Comparison of ENCODE assay signal across 17 cellular contexts in genomic region chr11:24422371-24422770, GRCh38.
DNase-seq lines count a peak whose midpoint lies in the region; TF ChIP-seq lines count a peak whose summit lies in the region.
"Had no signal": no experiment of that assay in that cellular context is flagged by ENCODE, and none has a peak within 500 bp of the region (broad histone marks: within the 10 kb centered on the region; RNA-seq: fewer than 3 reads in every experiment).

No MANE protein-coding gene starts in this region.

- H3K4me3 ChIP-seq in adipocyte (ENCODE audit: low read length) (no peak overlapping the region), retinal pigment epithelial cell (ENCODE audit: low read length) (no peak overlapping the region), lower leg skin (ENCODE audit: low read depth, poor library complexity, severe bottlenecking) (no peak overlapping the region), transverse colon (no peak overlapping the region)
- H3K4me3 ChIP-seq: Peyer's patch had no signal

- H3K9ac ChIP-seq in adipocyte (ENCODE audit: low read length), result no peak overlapping the region

- no peaks in the 10 kb centered on the region for H3K36me3 ChIP-seq in adipocyte (ENCODE audit: control insufficient read depth, insufficient read depth, low read length, severe bottlenecking)
- no peaks in the 10 kb centered on the region for H3K36me3 ChIP-seq in transverse colon
- H3K36me3 ChIP-seq: Peyer's patch had no signal

- H3K9me3 ChIP-seq in adipocyte (ENCODE audit: control insufficient read depth, low read length), result no peaks in the 10 kb centered on the region
- H3K9me3 ChIP-seq in transverse colon, result no peaks in the 10 kb centered on the region
- H3K9me3 ChIP-seq: Peyer's patch had no signal

- no peaks in the 10 kb centered on the region for H3K4me1 ChIP-seq in adipocyte (ENCODE audit: control insufficient read depth, insufficient read depth, low read length)
- H3K4me1 ChIP-seq in transverse colon, result no peaks in the 10 kb centered on the region
- H3K4me1 ChIP-seq: Peyer's patch had no signal

- no peak overlapping the region for H3K27ac ChIP-seq in transverse colon
- H3K27ac ChIP-seq: Peyer's patch had no signal

- peak; percentile 0 for DNase-seq in GM04503 (ENCODE audit: low read depth)
- peak; percentile 59 for DNase-seq in adipocyte (ENCODE audit: low read depth)
- peak; percentile 34 for DNase-seq in dedifferentiated amniotic fluid mesenchymal stem cell (ENCODE audit: extremely low spot score)
- peak; percentile 25 for DNase-seq in retinal pigment epithelial cell (ENCODE audit: low read depth)
- DNase-seq in SIG-M5 (lab: John Stamatoyannopoulos, UW), result no peak
- no peak for DNase-seq in mucosa of gallbladder (ENCODE audit: low spot score)
- no peak for DNase-seq in lower leg skin (ENCODE audit: low spot score in 2 of 2)
- DNase-seq in transverse colon, result no peak
- DNase-seq: ACHN; CD4-positive, alpha-beta T cell; DMS79 treated with DMSO at 0.1 percent for 48 hours; KBM-7; NCI-H1048; NCI-H1694 treated with DMSO at 0.1 percent for 48 hours; NCI-H748 treated with DMSO at 0.1 percent for 48 hours; Peyer's patch; SHP77 had no signal

- no peak for TF ChIP-seq EP300 in transverse colon (IDR thresholded peaks at IDR 0.05; ENCODE audit: low read depth)

- WGBS in lower leg skin, 2 donors, result 31 to 34% methylated on average over 1 of the region's 1 CpG
- WGBS in transverse colon (ENCODE audit: low coverage in 1 of 2), 2 donors, result 13 to 60% methylated on average over 1 of the region's 1 CpG

- TF ChIP-seq CTCF in retinal pigment epithelial cell (conservative IDR thresholded peaks at IDR 0.05; ENCODE audit: low read depth, low read length) (no peak), lower leg skin (IDR thresholded peaks at IDR 0.05) (no peak), transverse colon (IDR thresholded peaks at IDR 0.05) (no peak)

- in situ Hi-C loops in transverse colon (cut with MboI; ENCODE audit: low pct_ligation_motif_present in 1 of 4, low pct_unique_long_range_greater_than_20kb in 1 of 4, low sequenced_read_pairs in 3 of 4), result no loop called here

- intact Hi-C loops in lower leg skin (cut with DNase I; ENCODE audit: low total_unique reads) (no loop called here), transverse colon (cut with DNase I; ENCODE audit: low total_unique reads) (no loop called here)

- H3K27me3 ChIP-seq in adipocyte (replicated peaks; ENCODE audit: control insufficient read depth, insufficient read depth, low read length) (no peaks in the 10 kb centered on the region), transverse colon (no peaks in the 10 kb centered on the region)
- H3K27me3 ChIP-seq: Peyer's patch had no signal

- no peak for TF ChIP-seq POLR2A in lower leg skin (IDR thresholded peaks at IDR 0.05)
- no peak for TF ChIP-seq POLR2A in transverse colon (IDR thresholded peaks at IDR 0.05)

Comparison
In these comparisons a context has a peak if more than half of its experiments do, and no peak if none do; other contexts are left out.
1. DNase-seq: peak in GM04503 (single experiment), adipocyte (single experiment), dedifferentiated amniotic fluid mesenchymal stem cell (single experiment) and retinal pigment epithelial cell (single experiment); none in SIG-M5 (single experiment), mucosa of gallbladder (single experiment), lower leg skin (0 of 2) and transverse colon (single experiment).